Comparison of ENCODE assay signal across 8 cellular contexts in the genomic region with DNA sequence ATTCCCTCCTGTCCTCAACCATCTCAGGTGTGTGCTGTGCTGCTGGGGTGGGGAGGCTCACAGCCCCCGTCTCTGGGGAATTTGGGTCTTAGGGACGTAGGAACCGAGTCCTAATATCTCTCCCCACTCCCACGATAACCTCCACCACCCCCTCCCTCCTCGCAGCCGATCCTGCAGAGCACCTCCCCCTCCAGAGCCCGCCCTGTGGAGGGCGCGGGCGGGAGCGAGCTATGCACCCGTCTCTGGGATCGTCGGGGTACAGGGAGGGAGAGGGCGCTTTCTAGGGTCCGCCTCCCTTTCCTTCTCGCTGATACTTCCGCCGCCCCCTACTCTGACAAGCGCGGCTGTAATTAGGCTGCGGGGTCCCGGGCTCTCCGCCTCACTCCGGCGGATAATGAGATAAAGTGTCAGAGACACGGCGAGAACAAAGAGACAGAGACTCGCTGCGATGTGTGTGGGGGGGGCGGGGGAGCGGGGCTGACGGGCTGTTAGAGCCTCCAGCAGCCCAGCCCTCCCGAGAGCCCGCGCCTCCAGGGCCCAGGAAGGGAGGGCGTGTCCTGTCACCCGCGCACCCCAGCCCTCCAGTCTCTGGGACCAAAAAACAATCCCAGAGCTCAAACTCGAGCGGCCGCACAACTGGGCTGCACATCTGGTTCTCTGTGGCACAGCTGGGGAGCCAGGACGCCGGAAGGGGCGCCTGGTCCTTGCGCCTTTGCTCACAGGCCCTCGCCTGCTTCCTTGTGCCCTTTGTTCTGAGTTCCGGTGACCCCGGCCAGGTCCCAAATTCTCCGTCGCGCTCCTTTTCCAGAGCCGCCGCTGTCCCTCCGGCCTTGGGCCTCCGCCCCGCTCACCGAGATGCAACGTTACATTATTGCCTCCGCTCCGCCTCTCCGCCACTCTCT. TPM values are rescaled to one million over a fixed set of nuclear protein-coding genes. Genes with fewer than 3 reads are reported as not detected.
DNase-seq lines count a peak whose midpoint lies in the region; ATAC-seq and TF ChIP-seq lines count a peak whose summit lies in the region.

No MANE protein-coding gene starts in this region.

- peak overlapping the region; percentile 91 for H3K4me3 Mint-ChIP-seq in T-helper 2 cell treated with Interferon-gamma antibody and Interleukin-4, amounts not matched to agents 5 μg/mL and 100 μg/mL, for 36 hours

- H3K36me3 ChIP-seq in A673 (ENCODE audit: insufficient read depth, low read length, poor library complexity, severe bottlenecking): peaks cover 16% of the 10 kb centered on the region
- peaks cover 0 to 26% of the 10 kb centered on the region in 2 donors for H3K36me3 ChIP-seq in gastroesophageal sphincter
- H3K36me3 ChIP-seq in gastrocnemius medialis: peaks cover 0 to 9% of the 10 kb centered on the region in 2 donors

- peaks cover 48% of the 10 kb centered on the region for H3K4me1 ChIP-seq in A673 (ENCODE audit: insufficient read depth, low read length, poor library complexity, severe bottlenecking)
- peaks cover 2 to 85% (median 53%) of the 10 kb centered on the region in 3 donors for H3K4me1 ChIP-seq in gastroesophageal sphincter
- H3K4me1 ChIP-seq in gastrocnemius medialis: peaks cover 29 to 46% of the 10 kb centered on the region in 2 donors
- peaks cover 31% of the 10 kb centered on the region for H3K4me1 ChIP-seq in foreskin keratinocyte

- 9 to 10% methylated on average over 19 to 20 of the region's 62 CpGs for WGBS in gastroesophageal sphincter (ENCODE audit: low coverage in 1 of 2), 2 donors

- TF ChIP-seq CTCF in A673 (conservative IDR thresholded peaks at IDR 0.05; ENCODE audit: low read depth, low read length) (no peak), GM13977 (IDR thresholded peaks at IDR 0.05; ENCODE audit: extremely low read depth, insufficient read depth, missing control alignments) (peak; percentile 1), gastroesophageal sphincter (IDR thresholded peaks at IDR 0.05) (no peak), gastrocnemius medialis (IDR thresholded peaks at IDR 0.05 in 4 of 5, conservative IDR thresholded peaks at IDR 0.05 in 1 of 5) (no peak), foreskin keratinocyte (conservative IDR thresholded peaks at IDR 0.05) (no peak)

- H3K9me3 Mint-ChIP-seq in T-helper 2 cell treated with Interferon-gamma antibody and Interleukin-4, amounts not matched to agents 5 μg/mL and 100 μg/mL, for 36 hours: no peaks in the 10 kb centered on the region

- H3K27ac Mint-ChIP-seq in T-helper 2 cell treated with Interferon-gamma antibody and Interleukin-4, amounts not matched to agents 5 μg/mL and 100 μg/mL, for 36 hours: no peak overlapping the region

- POLR2A ChIA-PET in A673 (lab: Charles Lee; ENCODE audit: low non-redundant PET): interaction anchor here (0.7 to 1.4 kb wide), 2 partner anchors 9 to 20 kb away, joined by 5 to 7 read pairs; a partner anchor contains a TSS

- BruUV-seq in A673 (replicated peaks; lab: Mats Ljungman, UMichigan): no TSS peak

- ATAC-seq in gastroesophageal sphincter (no peak), gastrocnemius medialis (no peak), HG02884 (IDR thresholded peaks at IDR 0.05; ENCODE audit: unreplicated experiment) (no peak), foreskin keratinocyte (no peak)

- CTCF ChIA-PET in A673 (lab: Charles Lee): interaction anchor here (0.5 to 3.7 kb wide), 9 partner anchors 9 to 215 kb away, joined by 3 to 27 read pairs (median 4); a partner anchor contains a TSS

- DNase-seq in A673 (ENCODE audit: low spot score): peak; percentile 65
- DNase-seq in GM13977 (ENCODE audit: low spot score): no peak
- no peak for DNase-seq in T-helper 2 cell treated with Interferon-gamma antibody and Interleukin-4, amounts not matched to agents 5 μg/mL and 100 μg/mL, for 36 hours (ENCODE audit: low spot score)
- DNase-seq in gastrocnemius medialis: no peak
- DNase-seq in foreskin keratinocyte: no peak
- no peak for DNase-seq in cerebellar cortex (ENCODE audit: low spot score)

- H3K27me3 ChIP-seq in A673 (replicated peaks; ENCODE audit: insufficient read depth, low read depth, low read length, poor library complexity) (peaks cover 12% of the 10 kb centered on the region), gastroesophageal sphincter (peaks cover 97% of the 10 kb centered on the region), gastrocnemius medialis (peaks cover 19 to 21% (median 20%) of the 10 kb centered on the region in 3 donors), foreskin keratinocyte (peaks cover 56% of the 10 kb centered on the region)

- TF ChIP-seq EP300 in gastroesophageal sphincter (IDR thresholded peaks at IDR 0.05): no peak

- intact Hi-C loops in A673 (cut with micrococcal nuclease; ENCODE audit: unreplicated experiment) (no loop called here), gastrocnemius medialis (cut with DNase I; ENCODE audit: low total_unique reads) (no loop called here)

- peaks cover 50% of the 10 kb centered on the region for H3K4me1 Mint-ChIP-seq in T-helper 2 cell treated with Interferon-gamma antibody and Interleukin-4, amounts not matched to agents 5 μg/mL and 100 μg/mL, for 36 hours (ENCODE audit: low read depth)

- peak overlapping the region; percentile 61 for H3K4me3 ChIP-seq in A673 (ENCODE audit: low read depth, low read length, poor library complexity, severe bottlenecking)
- H3K4me3 ChIP-seq in gastroesophageal sphincter: peak overlapping the region; percentile 20 to 53
- peak overlapping the region; percentile 47 to 69 (median 60) for H3K4me3 ChIP-seq in gastrocnemius medialis

- in situ Hi-C loops in GM13977 (cut with MboI; ENCODE audit: low pct_unique_long_range_greater_than_20kb, low sequenced_read_pairs, unreplicated experiment): no loop called here
- in situ Hi-C loops in gastrocnemius medialis (cut with MboI; ENCODE audit: low sequenced_read_pairs in 4 of 4): no loop called here

- H3K27ac ChIP-seq in A673 (ENCODE audit: low read depth, low read length, poor library complexity, severe bottlenecking) (no peak overlapping the region), gastroesophageal sphincter (peak overlapping the region in 2 of 4 donors; percentile 11 to 40), gastrocnemius medialis (peak overlapping the region in 2 of 4 donors; percentile 68 to 82), foreskin keratinocyte (no peak overlapping the region)

- no peak for TF ChIP-seq POLR2A in gastroesophageal sphincter (IDR thresholded peaks at IDR 0.05)
- TF ChIP-seq POLR2A in gastrocnemius medialis (IDR thresholded peaks at IDR 0.05): no peak

- H3K36me3 Mint-ChIP-seq in T-helper 2 cell treated with Interferon-gamma antibody and Interleukin-4, amounts not matched to agents 5 μg/mL and 100 μg/mL, for 36 hours (ENCODE audit: low read depth): peaks cover 18% of the 10 kb centered on the region

- peaks cover 42% of the 10 kb centered on the region for H3K27me3 Mint-ChIP-seq in T-helper 2 cell treated with Interferon-gamma antibody and Interleukin-4, amounts not matched to agents 5 μg/mL and 100 μg/mL, for 36 hours (ENCODE audit: low read depth)

- H3K9me3 ChIP-seq in A673 (ENCODE audit: low read depth, low read length, poor library complexity, severe bottlenecking) (no peaks in the 10 kb centered on the region), gastroesophageal sphincter (no peaks in the 10 kb centered on the region), gastrocnemius medialis (no peaks in the 10 kb centered on the region)

RNA-seq across cellular contexts. Expression of a gene that starts 8.7 kb away (rescaled TPM):
- total RNA-seq in A673 (2021): 274 and 310 TPM in 2 replicates
- total RNA-seq in gastroesophageal sphincter: 10 to 100 TPM; 20.5 to 42.4 (median 34.4) TPM
- total RNA-seq in gastrocnemius medialis: 100 to 1,000 TPM in 1 of 4 donors, 10 to 100 TPM in 3; 41.3 to 107 (median 46.4) TPM
- total RNA-seq in foreskin keratinocyte: 200 and 237 TPM in 2 replicates
- 188 and 221 TPM in 2 replicates for polyA plus RNA-seq in foreskin keratinocyte

RNA-seq across cellular contexts. Expression of a gene that starts 12.8 kb away (rescaled TPM):
- total RNA-seq in A673 (2021) (7.0 and 8.4 TPM in 2 replicates), gastroesophageal sphincter (under 1 TPM in 3 of 4 donors, not detected in 1; 0.32 to 0.94 (median 0.35) TPM), gastrocnemius medialis (1,000 to 10,000 TPM in 2 of 4 donors, 100 to 1,000 TPM in 2; 459 to 1,596 (median 855) TPM), foreskin keratinocyte (0.46 and 0.48 TPM in 2 replicates)
- 0.71 and 0.85 TPM in 2 replicates for polyA plus RNA-seq in foreskin keratinocyte

RNA-seq across cellular contexts. Expression of a gene that starts 21.6 kb away (rescaled TPM):
- total RNA-seq in A673 (2021) (4.8 and 6.0 TPM in 2 replicates), gastroesophageal sphincter (1 to 10 TPM in 1 of 4 donors, not detected in 3; 1.1 TPM), gastrocnemius medialis (not detected), foreskin keratinocyte (1.2 and 1.3 TPM in 2 replicates)
- polyA plus RNA-seq in foreskin keratinocyte: 2.9 and 3.3 TPM in 2 replicates

Comparison
In these comparisons a context has a peak if more than half of its experiments do, and no peak if none do; other contexts are left out.
1. RNA of a gene that starts 12.8 kb away (total RNA-seq): 459 to 1,596 TPM in gastrocnemius medialis; 7.0 to 8.4 TPM in A673, 0.46 to 0.48 TPM in foreskin keratinocyte and 0.32 to 0.94 TPM in gastroesophageal sphincter; every median in the first group is over 10 times any median in the second.
2. Peak in every context shown above with its lines, with median percentiles within 50 percentile points of each other: H3K4me3 ChIP-seq.